ENCODE assay signal across 21 cellular contexts in genomic region chr17:32701860-32702259, GRCh38.
A peak's percentile ranks its signal among the peaks of the same experiment; 100 is the strongest.
DNase-seq lines count a peak whose midpoint lies in the region; ATAC-seq, FAIRE-seq and TF ChIP-seq lines count a peak whose summit lies in the region.
"Had no signal": no experiment of that assay in that cellular context is flagged by ENCODE, and none has a peak within 500 bp of the region (broad histone marks: within the 10 kb centered on the region; RNA-seq: fewer than 3 reads in every experiment).

No MANE protein-coding gene starts in this region.

- DNase-seq in iris pigment epithelial cell (ENCODE audit: low read depth): peak; percentile 11
- DNase-seq in activated T-cell treated with anti-CD3 and anti-CD28 coated beads, Interleukin-2, amount 50 U/mL, for 4 hours: no peak
- DNase-seq in RWPE1 (ENCODE audit: low spot score): no peak
- DNase-seq in urothelium cell line (ENCODE audit: low spot score): no peak
- DNase-seq in stimulated activated CD4-positive, alpha-beta T cell treated with anti-CD3 and anti-CD28 coated beads, Interleukin-2, amount 100 ng/mL, for 48 hours: no peak
- DNase-seq: ACHN; AML-193; Caco-2; CD4-positive, alpha-beta T cell; GM23248; HCEC 1CT had no signal

- H3K27me3 Mint-ChIP-seq in brain: no peaks in the 10 kb centered on the region
- no peaks in the 10 kb centered on the region for H3K27me3 Mint-ChIP-seq in activated T-cell treated with anti-CD3 and anti-CD28 coated beads, Interleukin-2, amount 50 U/mL, for 4 hours (ENCODE audit: low read depth)
- H3K27me3 Mint-ChIP-seq: CD4-positive, alpha-beta T cell; IgD-negative memory B cell had no signal

- H3K9me3 Mint-ChIP-seq in brain: no peaks in the 10 kb centered on the region
- no peaks in the 10 kb centered on the region for H3K9me3 Mint-ChIP-seq in activated T-cell treated with anti-CD3 and anti-CD28 coated beads, Interleukin-2, amount 50 U/mL, for 4 hours
- H3K9me3 Mint-ChIP-seq: CD4-positive, alpha-beta T cell had no signal

- ATAC-seq in activated T-cell treated with anti-CD3 and anti-CD28 coated beads, Interleukin-2, amount 50 U/mL, for 4 hours: no peak
- ATAC-seq: HepG2 had no signal

- H3K27ac Mint-ChIP-seq in brain: peak overlapping the region in 3 of 5 experiments; percentile 62 to 89 (median 88)
- H3K27ac Mint-ChIP-seq: CD4-positive, alpha-beta T cell; IgD-negative memory B cell had no signal

- no peak for FAIRE-seq in urothelium cell line (lab: Jason Lieb, UNC)
- FAIRE-seq: A204.1, D721Med, G401.6, GM12891, H54, HepG2 had no signal

- peak overlapping the region in 1 of 5 experiments; percentile 6 for H3K4me3 Mint-ChIP-seq in brain
- H3K4me3 Mint-ChIP-seq in activated T-cell treated with anti-CD3 and anti-CD28 coated beads, Interleukin-2, amount 50 U/mL, for 4 hours: no peak overlapping the region
- H3K4me3 Mint-ChIP-seq: CD4-positive, alpha-beta T cell; IgD-negative memory B cell had no signal

- CTCF ChIA-PET in RWPE1 (lab: Yijun Ruan, JAX): interaction anchor here (0.6 kb wide), 1 partner anchor 239 kb away, joined by 5 read pairs; no protein-coding TSS in a partner anchor

- H3K27ac ChIP-seq in VCaP (peak overlapping the region; percentile 3; the same call in 1 of the 2 replicates), RWPE1 (no peak overlapping the region)
- H3K27ac ChIP-seq: C4-2B, GM23248 had no signal

- TF ChIP-seq CTCF in VCaP (conservative IDR thresholded peaks at IDR 0.05) (no peak), brain (conservative IDR thresholded peaks at IDR 0.05) (no peak), RWPE1 (conservative IDR thresholded peaks at IDR 0.05; ENCODE audit: low read depth) (no peak)

- H3K36me3 Mint-ChIP-seq in brain: peaks cover 4% of the 10 kb centered on the region
- H3K36me3 Mint-ChIP-seq in activated T-cell treated with anti-CD3 and anti-CD28 coated beads, Interleukin-2, amount 50 U/mL, for 4 hours (ENCODE audit: insufficient read depth): peaks cover 3% of the 10 kb centered on the region

- H3K4me1 Mint-ChIP-seq in brain: peaks cover 30% of the 10 kb centered on the region
- H3K4me1 Mint-ChIP-seq in activated T-cell treated with anti-CD3 and anti-CD28 coated beads, Interleukin-2, amount 50 U/mL, for 4 hours (ENCODE audit: low read depth): no peaks in the 10 kb centered on the region
- H3K4me1 Mint-ChIP-seq: IgD-negative memory B cell had no signal

- POLR2A ChIA-PET in RWPE1 (lab: Yijun Ruan, JAX; ENCODE audit: low non-redundant PET): no interaction called here
